Comparison of ENCODE assay signal across 8 cellular contexts in genomic region chr9:4490705-4491620, GRCh38. TPM values are rescaled to one million over a fixed set of nuclear protein-coding genes. Genes with fewer than 3 reads are reported as not detected.
DNase-seq lines count a peak whose midpoint lies in the region; ATAC-seq and TF ChIP-seq lines count a peak whose summit lies in the region.

No MANE protein-coding gene starts in this region.

- H3K4me1 ChIP-seq in ovary (ENCODE audit: insufficient read depth) = peaks cover 2% of the 10 kb centered on the region

- H3K36me3 ChIP-seq in ovary = no peaks in the 10 kb centered on the region

- POLR2A ChIA-PET in T-cell (lab: Charles Lee) = no interaction called here

- no peaks in the 10 kb centered on the region for H3K27me3 ChIP-seq in ovary

- peak; percentile 34 for DNase-seq in NCI-H1105 treated with DMSO at 0.1 percent for 48 hours (lab: John Stamatoyannopoulos, UW)
- DNase-seq in NCI-H1105 (lab: John Stamatoyannopoulos, UW) = no peak
- no peak for DNase-seq in HFFc6
- peak in 1 of 34 experiments; percentile 4 for DNase-seq in T-cell
- peak; percentile 14 for DNase-seq in fibroblast of villous mesenchyme (ENCODE audit: low read depth)
- DNase-seq in ovary = peak in 1 of 5 donors; percentile 16
- no peak for DNase-seq in NCI-H2107 (lab: John Stamatoyannopoulos, UW)

- no peak for TF ChIP-seq POLR2A in ovary (IDR thresholded peaks at IDR 0.05)

- WGBS in ovary, 3 donors = 1 to 2% (median 1%) methylated on average over 52 of the region's 52 CpGs

- no peaks in the 10 kb centered on the region for H3K9me3 ChIP-seq in ovary

- no peaks in the 10 kb centered on the region for H3K36me3 Mint-ChIP-seq in HFFc6 (ENCODE audit: low read depth)
- H3K36me3 Mint-ChIP-seq in T-cell = no peaks in the 10 kb centered on the region

- H3K4me3 Mint-ChIP-seq in HFFc6 = peak overlapping the region; percentile 69
- peak overlapping the region; percentile 79 to 83 (median 81) for H3K4me3 Mint-ChIP-seq in T-cell

- no peak overlapping the region for H3K27ac ChIP-seq in ovary

- TF ChIP-seq EP300 in ovary (IDR thresholded peaks at IDR 0.05) = no peak

- CTCF ChIA-PET in T-cell (lab: Charles Lee) = no interaction called here

- H3K9me3 Mint-ChIP-seq in HFFc6 (no peaks in the 10 kb centered on the region), T-cell (no peaks in the 10 kb centered on the region)

- no peak overlapping the region for H3K27ac Mint-ChIP-seq in HFFc6
- peak overlapping the region in 1 of 2 donors; percentile 61 for H3K27ac Mint-ChIP-seq in T-cell

- peaks cover 8% of the 10 kb centered on the region; the same call in 1 of the 2 replicates for H3K4me1 Mint-ChIP-seq in HFFc6 (ENCODE audit: low read depth)
- peaks cover 26 to 33% (median 30%) of the 10 kb centered on the region in 3 donors for H3K4me1 Mint-ChIP-seq in T-cell

- H3K27me3 Mint-ChIP-seq in HFFc6 (ENCODE audit: insufficient read depth) = peaks cover 26% of the 10 kb centered on the region
- peaks cover 50 to 52% of the 10 kb centered on the region in 2 donors for H3K27me3 Mint-ChIP-seq in T-cell

- intact Hi-C loops in ovary (cut with DNase I) = no loop called here

- TF ChIP-seq CTCF in HFFc6 (IDR thresholded peaks at IDR 0.05) = no peak
- no peak for TF ChIP-seq CTCF in fibroblast of villous mesenchyme (IDR thresholded peaks at IDR 0.05; ENCODE audit: insufficient read depth, low read depth, low read length)
- TF ChIP-seq CTCF in ovary (IDR thresholded peaks at IDR 0.05) = no peak

- peak overlapping the region; percentile 77 for H3K4me3 ChIP-seq in fibroblast of villous mesenchyme (ENCODE audit: low read depth, low read length)
- peak overlapping the region; percentile 54 for H3K4me3 ChIP-seq in ovary

- ATAC-seq in T-cell (replicated peaks in 1 of 4) (peak in 2 of 4 experiments; percentile 3 to 14), HG03097 (IDR thresholded peaks at IDR 0.05; ENCODE audit: low FRiP score, unreplicated experiment) (no peak)

RNA-seq across cellular contexts. Expression of gene SLC1A1, which starts 0.7 kb away (rescaled TPM):
- total RNA-seq in HFFc6 (2021; fragmentation: NEBNext Ultra II Directional; extraction: Animal tissue kit (Norgen Biotek cat#: 25700)) = 1 to 10 TPM in 2 of 6 experiments, under 1 TPM in 4; 0.43 to 1.4 (median 0.79) TPM
- total RNA-seq in T-cell = under 1 TPM in 3 of 5 donors, not detected in 2; 0.26 to 0.46 (median 0.38) TPM
- total RNA-seq in fibroblast of villous mesenchyme = 17.7 and 34.1 TPM in 2 replicates
- total RNA-seq in ovary = 1 to 10 TPM in 5 of 7 donors, under 1 TPM in 2; 0.76 to 1.7 (median 1.4) TPM
- 1 to 10 TPM; 1.7 to 3.1 TPM for polyA plus RNA-seq in ovary

Comparison
In these comparisons a context has a peak if more than half of its experiments do, and no peak if none do; other contexts are left out.
1. DNase-seq: peak in NCI-H1105 treated with DMSO at 0.1 percent for 48 hours (single experiment) and fibroblast of villous mesenchyme (single experiment); none in NCI-H1105 (single experiment), HFFc6 (single experiment) and NCI-H2107 (single experiment).